Comparison of ENCODE assay signal across 9 cellular contexts in the genomic region with DNA sequence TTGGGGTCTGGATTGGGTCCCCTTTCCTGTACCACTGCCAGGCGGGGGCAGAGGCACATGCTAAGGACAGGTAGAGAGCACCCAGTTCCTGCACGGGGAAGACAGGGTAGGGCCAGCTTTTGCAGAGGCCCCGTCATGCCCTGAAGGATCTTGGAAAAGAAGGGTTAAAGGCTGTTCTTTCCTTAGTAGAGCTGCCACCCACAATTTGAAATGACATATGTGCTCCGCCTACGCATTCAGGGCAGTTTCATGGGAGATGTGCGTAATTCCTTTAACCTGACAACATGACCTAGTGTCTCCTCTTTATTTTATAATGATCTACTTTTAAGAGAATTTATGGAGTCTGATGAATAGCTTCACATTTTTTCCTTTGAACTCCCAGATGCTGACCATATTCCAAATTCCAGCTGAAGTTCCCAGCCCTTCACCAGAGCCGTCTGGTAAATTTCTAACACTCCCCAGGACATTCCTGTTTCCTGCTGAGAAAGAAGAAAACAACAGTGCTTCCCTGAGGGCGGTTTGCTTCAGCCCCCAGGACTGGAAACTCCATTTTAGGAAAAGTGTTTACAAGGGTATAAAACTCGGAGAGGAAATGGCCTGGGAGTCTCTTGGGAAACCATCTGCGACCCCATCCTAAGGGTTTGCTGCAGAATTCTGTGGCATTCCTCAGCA. TPM values are rescaled to one million over a fixed set of nuclear protein-coding genes. Genes with fewer than 3 reads are reported as not detected.
DNase-seq lines count a peak whose midpoint lies in the region; TF ChIP-seq lines count a peak whose summit lies in the region.
"Had no signal": no experiment of that assay in that cellular context is flagged by ENCODE, and none has a peak within 500 bp of the region (broad histone marks: within the 10 kb centered on the region; RNA-seq: fewer than 3 reads in every experiment).

No MANE protein-coding gene starts in this region.

- H3K27me3 ChIP-seq in esophagus (ENCODE audit: control insufficient read depth in 1 of 2, insufficient read depth in 2 of 2, low read length in 2 of 2) (no peaks in the 10 kb centered on the region), vagina (no peaks in the 10 kb centered on the region)

- H3K9me3 ChIP-seq in esophagus (ENCODE audit: control insufficient read depth in 2 of 2, insufficient read depth in 1 of 2, low read depth in 1 of 2, low read length in 1 of 2), result no peaks in the 10 kb centered on the region
- H3K9me3 ChIP-seq in mesodermal cell (ENCODE audit: control insufficient read depth, low read length), result peaks cover 11% of the 10 kb centered on the region
- no peaks in the 10 kb centered on the region for H3K9me3 ChIP-seq in vagina

- H3K4me1 ChIP-seq in esophagus (ENCODE audit: control insufficient read depth in 2 of 2, insufficient read depth in 2 of 2, low read length in 1 of 2) (no peaks in the 10 kb centered on the region), mesodermal cell (ENCODE audit: control insufficient read depth, insufficient read depth, low read length, poor library complexity, severe bottlenecking) (peaks cover 22% of the 10 kb centered on the region), vagina (peaks cover 22% of the 10 kb centered on the region)

- intact Hi-C loops in vagina (cut with DNase I), result no loop called here

- H3K27ac ChIP-seq in esophagus (ENCODE audit: low read depth in 2 of 2, low read length in 1 of 2) (peak overlapping the region; percentile 28 to 30), mesodermal cell (ENCODE audit: low read depth, low read length, severe bottlenecking) (peak overlapping the region; percentile 99), vagina (peak overlapping the region; percentile 58)

- no peak for TF ChIP-seq POLR2A in vagina (IDR thresholded peaks at IDR 0.05)

- no peaks in the 10 kb centered on the region for H3K36me3 ChIP-seq in esophagus (ENCODE audit: control insufficient read depth in 2 of 2, insufficient read depth in 2 of 2, low read length in 1 of 2)
- no peaks in the 10 kb centered on the region for H3K36me3 ChIP-seq in mesodermal cell (ENCODE audit: control insufficient read depth, insufficient read depth, low read length)
- H3K36me3 ChIP-seq in vagina, result no peaks in the 10 kb centered on the region

- no peak for TF ChIP-seq CTCF in vagina (IDR thresholded peaks at IDR 0.05)

- 50 to 58% methylated on average over 10 of the region's 10 CpGs for WGBS in esophagus, 2 donors
- 7 to 15% methylated on average over 7 to 8 of the region's 10 CpGs for WGBS in mesodermal cell (ENCODE audit: insufficient coverage in 2 of 2), 2 experiments

- DNase-seq in NCI-H146 (lab: John Stamatoyannopoulos, UW), result peak; percentile 36
- DNase-seq in NCI-H146 treated with DMSO at 0.1 percent for 48 hours (lab: John Stamatoyannopoulos, UW; ENCODE audit: unreplicated experiment), result no peak
- DNase-seq in vagina (ENCODE audit: extremely low spot score in 2 of 2), result no peak
- no peak for DNase-seq in effector CD8-positive, alpha-beta T cell (lab: John Stamatoyannopoulos, UW)
- DNase-seq in GM19238 (ENCODE audit: insufficient read length, low spot score), result no peak
- no peak for DNase-seq in NK-92 (lab: John Stamatoyannopoulos, UW; ENCODE audit: unreplicated experiment)
- DNase-seq: NCI-H1092 had no signal

- H3K4me3 ChIP-seq in esophagus (ENCODE audit: low read depth in 1 of 2, low read length in 2 of 2) (no peak overlapping the region), mesodermal cell (ENCODE audit: extremely low read depth, insufficient read depth, low read length, poor library complexity, severe bottlenecking) (no peak overlapping the region), vagina (no peak overlapping the region)

RNA-seq across cellular contexts. Expression of gene PLEKHG3, which starts 58.9 kb away (rescaled TPM):
- polyA plus RNA-seq in esophagus, result 10 to 100 TPM; 23.1 to 27.1 TPM
- polyA plus RNA-seq in mesodermal cell (2013, experiment 1 of 2), result 46.7 TPM
- polyA plus RNA-seq in mesodermal cell (2013, experiment 2 of 2), result 42.4 TPM
- 50.1 TPM for total RNA-seq in vagina

Comparison
In these comparisons a context has a peak if more than half of its experiments do, and no peak if none do; other contexts are left out.
1. H3K27ac ChIP-seq: peak in every context shown above with its lines; median percentile 99 in mesodermal cell; 58 in vagina; 29 in esophagus.